In the genomic region with DNA sequence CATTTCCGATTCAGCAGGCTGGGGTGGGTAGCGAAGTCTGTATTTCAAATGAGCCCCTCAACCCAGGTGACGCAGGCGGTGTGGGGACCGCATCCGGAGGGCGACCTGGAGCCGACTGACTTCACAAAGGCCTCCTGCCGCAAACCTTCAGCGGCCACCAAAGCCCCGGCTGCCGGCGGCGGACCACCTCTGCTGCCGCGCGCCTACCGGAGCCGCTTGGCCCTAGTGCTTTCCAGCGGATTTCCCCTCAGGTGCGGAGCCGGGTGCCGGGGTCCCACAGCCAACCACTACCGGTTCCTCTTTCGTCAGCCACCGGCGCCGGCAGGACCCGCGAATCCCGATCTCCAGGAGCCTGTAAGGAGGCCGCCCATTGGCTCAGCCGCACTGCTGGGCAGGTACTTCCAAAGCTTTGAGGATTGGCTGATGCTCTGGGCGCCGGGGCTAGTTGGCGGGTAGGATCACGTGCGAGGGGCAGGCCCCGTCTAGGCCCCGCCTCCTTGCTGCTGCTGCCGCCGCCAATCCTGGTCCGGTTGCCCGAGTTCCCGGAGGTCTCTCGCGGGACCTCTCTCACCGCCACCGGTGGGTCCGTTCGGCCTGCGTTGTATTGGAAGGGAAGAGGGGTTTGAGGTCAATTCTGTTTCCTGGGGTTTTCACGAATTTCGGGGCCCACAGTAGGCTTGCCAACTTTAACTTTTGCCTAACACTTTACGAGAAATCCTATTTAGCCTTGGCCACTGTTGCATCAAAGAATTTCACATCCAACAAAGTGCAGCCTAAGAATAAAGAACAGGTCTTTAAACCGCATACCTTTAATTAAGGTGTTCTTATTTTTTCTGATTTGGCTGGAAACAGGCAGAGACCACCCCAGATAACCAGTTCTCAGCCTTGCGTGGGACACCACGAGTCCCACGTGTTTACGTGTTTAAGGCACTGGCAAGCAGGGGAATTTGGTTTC, we compare ENCODE assay signal across 8 cellular contexts. TPM values are rescaled to one million over a fixed set of nuclear protein-coding genes. Genes with fewer than 3 reads are reported as not detected.
DNase-seq lines count a peak whose midpoint lies in the region; ATAC-seq and TF ChIP-seq lines count a peak whose summit lies in the region.

A gene (plus strand): TSS at position 494 of the 955 bp plus-strand sequence. CDS start 5,732 bp downstream, outside the sequence.

- H3K27ac Mint-ChIP-seq in activated T-helper 2 cell treated with anti-CD3 and anti-CD28 coated beads, Interferon-gamma antibody, Interleukin-2, Interleukin-4, amounts not matched to agents 10 μg/mL and 5 μg/mL and 100 μg/mL, durations not matched to agents 14 hours and 24 hours and 36 hours: peak within 1 kb of the TSS; percentile 92
- peak within 1 kb of the TSS; percentile 94 to 97 for H3K27ac Mint-ChIP-seq in natural killer cell
- H3K27ac Mint-ChIP-seq in stimulated activated naive B cell treated with anti-CD40 and anti-IgM and Interleukin-4, amounts not matched to agents 10 μg/mL and 1 μg/mL and 100 μg/mL, for 72 hours: peak within 1 kb of the TSS; percentile 93

- H3K4me1 ChIP-seq in Peyer's patch: peaks cover 0 to 13% (median 0%) of the 10 kb centered on the region in 4 donors

- H3K36me3 Mint-ChIP-seq in activated T-helper 2 cell treated with anti-CD3 and anti-CD28 coated beads, Interferon-gamma antibody, Interleukin-2, Interleukin-4, amounts not matched to agents 10 μg/mL and 5 μg/mL and 100 μg/mL, durations not matched to agents 14 hours and 24 hours and 36 hours (ENCODE audit: low read depth): peaks cover 46% of the 10 kb centered on the region
- H3K36me3 Mint-ChIP-seq in natural killer cell: peaks cover 7% of the 10 kb centered on the region
- peaks cover 24 to 30% of the 10 kb centered on the region in 2 donors for H3K36me3 Mint-ChIP-seq in stimulated activated naive B cell treated with anti-CD40 and anti-IgM and Interleukin-4, amounts not matched to agents 10 μg/mL and 1 μg/mL and 100 μg/mL, for 72 hours

- DNase-seq in DMS153 treated with DMSO at 0.1 percent for 48 hours (lab: John Stamatoyannopoulos, UW; ENCODE audit: unreplicated experiment): peak; percentile 98
- peak; percentile 99 to 100 (median 99) for DNase-seq in Peyer's patch
- peak; percentile 98 for DNase-seq in activated T-helper 2 cell treated with anti-CD3 and anti-CD28 coated beads, Interferon-gamma antibody, Interleukin-2, Interleukin-4, amounts not matched to agents 10 μg/mL and 5 μg/mL and 100 μg/mL, durations not matched to agents 14 hours and 24 hours and 36 hours (ENCODE audit: low spot score)
- DNase-seq in fibroblast of mammary gland (ENCODE audit: low read depth): peak; percentile 97
- DNase-seq in natural killer cell: peak; percentile 96
- peak; percentile 99 for DNase-seq in stimulated activated naive B cell treated with anti-CD40 and anti-IgM and Interleukin-4, amounts not matched to agents 10 μg/mL and 1 μg/mL and 100 μg/mL, for 72 hours

- TF ChIP-seq CTCF in Peyer's patch (IDR thresholded peaks at IDR 0.05): peak in 1 of 6 experiments; percentile 21
- no peak for TF ChIP-seq CTCF in fibroblast of mammary gland (conservative IDR thresholded peaks at IDR 0.05; ENCODE audit: control insufficient read depth, insufficient read depth, low read depth, low read length)
- no peak for TF ChIP-seq CTCF in natural killer cell (IDR thresholded peaks at IDR 0.05)

- H3K36me3 ChIP-seq in KOPT-K1 (ENCODE audit: insufficient read depth, low read length) (peaks cover 41% of the 10 kb centered on the region), Peyer's patch (peaks cover 0 to 34% (median 0%) of the 10 kb centered on the region in 3 donors)

- H3K4me3 ChIP-seq in Peyer's patch: peak within 1 kb of the TSS; percentile 63 to 90 (median 77)
- peak within 1 kb of the TSS; percentile 74 for H3K4me3 ChIP-seq in fibroblast of mammary gland (ENCODE audit: control insufficient read depth, low read depth, low read length)

- intact Hi-C loops in activated T-helper 2 cell treated with anti-CD3 and anti-CD28 coated beads, Interferon-gamma antibody, Interleukin-2, Interleukin-4, amounts not matched to agents 10 μg/mL and 5 μg/mL and 100 μg/mL, durations not matched to agents 14 hours and 24 hours and 36 hours (cut with micrococcal nuclease): loop anchor here (1.0 to 10.0 kb wide), 9 partner anchors 9 to 574 kb away; a partner anchor contains a TSS
- intact Hi-C loops in natural killer cell (cut with micrococcal nuclease): loop anchor here (1.0 to 10.0 kb wide), 8 partner anchors 13 to 464 kb away; a partner anchor contains a TSS

- no peaks in the 10 kb centered on the region for H3K27me3 Mint-ChIP-seq in activated T-helper 2 cell treated with anti-CD3 and anti-CD28 coated beads, Interferon-gamma antibody, Interleukin-2, Interleukin-4, amounts not matched to agents 10 μg/mL and 5 μg/mL and 100 μg/mL, durations not matched to agents 14 hours and 24 hours and 36 hours (ENCODE audit: low read depth)
- peaks cover 0 to 2% of the 10 kb centered on the region in 2 donors for H3K27me3 Mint-ChIP-seq in natural killer cell (ENCODE audit: low read depth in 2 of 2)
- no peaks in the 10 kb centered on the region for H3K27me3 Mint-ChIP-seq in stimulated activated naive B cell treated with anti-CD40 and anti-IgM and Interleukin-4, amounts not matched to agents 10 μg/mL and 1 μg/mL and 100 μg/mL, for 72 hours

- peak in 1 of 2 donors; percentile 62 for TF ChIP-seq POLR2A in Peyer's patch (IDR thresholded peaks at IDR 0.05)

- peaks cover 36% of the 10 kb centered on the region for H3K4me1 Mint-ChIP-seq in activated T-helper 2 cell treated with anti-CD3 and anti-CD28 coated beads, Interferon-gamma antibody, Interleukin-2, Interleukin-4, amounts not matched to agents 10 μg/mL and 5 μg/mL and 100 μg/mL, durations not matched to agents 14 hours and 24 hours and 36 hours (ENCODE audit: low read depth)
- peaks cover 28 to 31% of the 10 kb centered on the region in 2 donors for H3K4me1 Mint-ChIP-seq in natural killer cell
- H3K4me1 Mint-ChIP-seq in stimulated activated naive B cell treated with anti-CD40 and anti-IgM and Interleukin-4, amounts not matched to agents 10 μg/mL and 1 μg/mL and 100 μg/mL, for 72 hours: peaks cover 17 to 44% of the 10 kb centered on the region in 2 donors

- H3K4me3 Mint-ChIP-seq in activated T-helper 2 cell treated with anti-CD3 and anti-CD28 coated beads, Interferon-gamma antibody, Interleukin-2, Interleukin-4, amounts not matched to agents 10 μg/mL and 5 μg/mL and 100 μg/mL, durations not matched to agents 14 hours and 24 hours and 36 hours (ENCODE audit: low read depth): peak within 1 kb of the TSS; percentile 92
- H3K4me3 Mint-ChIP-seq in natural killer cell: peak within 1 kb of the TSS; percentile 90
- H3K4me3 Mint-ChIP-seq in stimulated activated naive B cell treated with anti-CD40 and anti-IgM and Interleukin-4, amounts not matched to agents 10 μg/mL and 1 μg/mL and 100 μg/mL, for 72 hours: peak within 1 kb of the TSS; percentile 81 to 87

- no peaks in the 10 kb centered on the region for H3K27me3 ChIP-seq in Peyer's patch

- no peaks in the 10 kb centered on the region for H3K9me3 Mint-ChIP-seq in activated T-helper 2 cell treated with anti-CD3 and anti-CD28 coated beads, Interferon-gamma antibody, Interleukin-2, Interleukin-4, amounts not matched to agents 10 μg/mL and 5 μg/mL and 100 μg/mL, durations not matched to agents 14 hours and 24 hours and 36 hours
- H3K9me3 Mint-ChIP-seq in natural killer cell: no peaks in the 10 kb centered on the region
- no peaks in the 10 kb centered on the region for H3K9me3 Mint-ChIP-seq in stimulated activated naive B cell treated with anti-CD40 and anti-IgM and Interleukin-4, amounts not matched to agents 10 μg/mL and 1 μg/mL and 100 μg/mL, for 72 hours

- H3K9me3 ChIP-seq in KOPT-K1 (ENCODE audit: insufficient read depth, low read length, poor library complexity, severe bottlenecking) (no peaks in the 10 kb centered on the region), Peyer's patch (no peaks in the 10 kb centered on the region)

- H3K27ac ChIP-seq in KOPT-K1 (ENCODE audit: low read depth, low read length, poor library complexity, severe bottlenecking): peak within 1 kb of the TSS; percentile 67
- H3K27ac ChIP-seq in Peyer's patch: peak within 1 kb of the TSS; percentile 87 to 95 (median 90)

- ATAC-seq in GM21723 (IDR thresholded peaks at IDR 0.05; ENCODE audit: unreplicated experiment) (peak; percentile 99), natural killer cell (peak; percentile 90 to 98 (median 93))
- ATAC-seq in stimulated activated naive B cell treated with anti-CD40 and anti-IgM and Interleukin-4, amounts not matched to agents 10 μg/mL and 1 μg/mL and 100 μg/mL, for 72 hours (replicated peaks): peak; percentile 96 to 97

RNA-seq across cellular contexts. Expression of the gene that starts here (rescaled TPM):
- total RNA-seq in Peyer's patch (10 to 100 TPM in 3 of 4 donors, 1 to 10 TPM in 1; 9.1 to 15.5 (median 13.7) TPM), natural killer cell (1 to 10 TPM in 1 of 3 donors, under 1 TPM in 2; 0.75 to 1.4 (median 0.84) TPM)
- 0.57 and 1.4 TPM in 2 replicates for total RNA-seq in activated T-helper 2 cell treated with anti-CD3 and anti-CD28 coated beads, Interferon-gamma antibody, Interleukin-2, Interleukin-4, amounts not matched to agents 10 μg/mL and 5 μg/mL and 100 μg/mL, durations not matched to agents 14 hours and 24 hours and 36 hours

Comparison
In these comparisons a context has a peak if more than half of its experiments do, and no peak if none do; other contexts are left out.
1. Peak in every context shown above with its lines: DNase-seq, ATAC-seq, H3K4me3 ChIP-seq and H3K27ac ChIP-seq.